ENCODE assay signal across 11 cellular contexts in genomic region chr4:112253382-112254000, GRCh38. TPM values are rescaled to one million over a fixed set of nuclear protein-coding genes. Genes with fewer than 3 reads are reported as not detected.
DNase-seq lines count a peak whose midpoint lies in the region; ATAC-seq and TF ChIP-seq lines count a peak whose summit lies in the region.
"Had no signal": no experiment of that assay in that cellular context is flagged by ENCODE, and none has a peak within 500 bp of the region (broad histone marks: within the 10 kb centered on the region; RNA-seq: fewer than 3 reads in every experiment).

No MANE protein-coding gene starts in this region.

- H2AFZ ChIP-seq in PC-9: no peak overlapping the region

- H3F3A ChIP-seq in PC-9 (ENCODE audit: insufficient read depth, low read depth): peaks cover 4% of the 10 kb centered on the region; the same call in 1 of the 2 replicates

- TF ChIP-seq EP300 in tibial nerve (IDR thresholded peaks at IDR 0.05): no peak

- TF ChIP-seq CTCF in HL-60 (IDR thresholded peaks at IDR 0.05; ENCODE audit: insufficient read depth, low read length) (no peak), tibial nerve (IDR thresholded peaks at IDR 0.05) (no peak), PC-9 (conservative IDR thresholded peaks at IDR 0.05) (no peak)

- CTCF ChIA-PET in PC-9 (lab: Charles Lee): no interaction called here

- DNase-seq in HL-60 (ENCODE audit: low read depth in 1 of 2, low spot score in 1 of 2): peak in 1 of 2 experiments; percentile 63
- peak; percentile 6 for DNase-seq in germinal center (ENCODE audit: low spot score)
- DNase-seq in NCI-H2107 treated with DMSO at 0.1 percent for 48 hours (lab: John Stamatoyannopoulos, UW; ENCODE audit: unreplicated experiment): no peak
- DNase-seq in glomerular visceral epithelial cell (ENCODE audit: extremely low spot score): no peak
- no peak for DNase-seq in tibial nerve (ENCODE audit: low spot score in 2 of 2)
- no peak for DNase-seq in PC-9
- DNase-seq: Caco-2, immature natural killer cell, NCI-H2029 treated with DMSO at 0.1 percent for 48 hours had no signal

- H3K79me2 ChIP-seq in PC-9 (ENCODE audit: low read depth): peaks cover 33% of the 10 kb centered on the region

- POLR2A ChIA-PET in PC-9 (lab: Charles Lee; ENCODE audit: unreplicated experiment): no interaction called here

- intact Hi-C loops in PC-9 (cut with micrococcal nuclease; ENCODE audit: unreplicated experiment): no loop called here

- H3K9me2 ChIP-seq in PC-9 (ENCODE audit: insufficient read depth): no peaks in the 10 kb centered on the region

- peaks cover 0 to 7% (median 2%) of the 10 kb centered on the region in 3 donors for H3K36me3 ChIP-seq in tibial nerve
- peaks cover 34% of the 10 kb centered on the region for H3K36me3 ChIP-seq in PC-9 (ENCODE audit: low read depth)

- no peaks in the 10 kb centered on the region for H3K27me3 ChIP-seq in HL-60 (ENCODE audit: insufficient read depth, poor library complexity, severe bottlenecking)
- H3K27me3 ChIP-seq in tibial nerve: no peaks in the 10 kb centered on the region
- no peaks in the 10 kb centered on the region for H3K27me3 ChIP-seq in PC-9 (ENCODE audit: insufficient read depth, low read depth)

- no peak overlapping the region for H3K4me2 ChIP-seq in PC-9

- no peak for TF ChIP-seq POLR2A in tibial nerve (IDR thresholded peaks at IDR 0.05)

- BruUV-seq in PC-9 (replicated peaks; lab: Mats Ljungman, UMichigan): no TSS peak

- WGBS in tibial nerve, 2 donors: 47 to 64% methylated on average over 2 of the region's 2 CpGs

- H3K4me3 ChIP-seq in HL-60 (replicated peaks; ENCODE audit: insufficient read depth, low read length) (no peak overlapping the region), tibial nerve (no peak overlapping the region), PC-9 (no peak overlapping the region)

- H3K27ac ChIP-seq in HL-60 (replicated peaks) (peak overlapping the region; percentile 23; the same call in 1 of the 2 replicates), tibial nerve (no peak overlapping the region), PC-9 (no peak overlapping the region)

- ATAC-seq in GM18907 (IDR thresholded peaks at IDR 0.05; ENCODE audit: unreplicated experiment): peak; percentile 90
- ATAC-seq in HG02571 (IDR thresholded peaks at IDR 0.05; ENCODE audit: unreplicated experiment): peak; percentile 78

- H3K9me3 ChIP-seq in tibial nerve: no peaks in the 10 kb centered on the region
- no peaks in the 10 kb centered on the region for H3K9me3 ChIP-seq in PC-9 (ENCODE audit: insufficient read depth, low read depth)
- H3K9me3 ChIP-seq: Caco-2 had no signal

- H3K4me1 ChIP-seq in tibial nerve (peaks cover 0 to 10% (median 0%) of the 10 kb centered on the region in 4 donors), PC-9 (replicated peaks; ENCODE audit: insufficient read depth) (no peaks in the 10 kb centered on the region)
- H3K4me1 ChIP-seq: Caco-2 had no signal

- H4K20me1 ChIP-seq in PC-9 (ENCODE audit: insufficient read depth): peaks cover 12% of the 10 kb centered on the region; the same call in 1 of the 2 replicates

RNA-seq across cellular contexts. Expression of gene AP1AR, which starts 21.9 kb away (rescaled TPM):
- total RNA-seq in tibial nerve (10 to 100 TPM; 16.8 to 20.1 (median 19.6) TPM), PC-9 (2021) (27.6 and 35.8 TPM in 2 replicates)

RNA-seq across cellular contexts. Expression of gene TIFA, which starts 32.2 kb away (rescaled TPM):
- total RNA-seq in tibial nerve: 10 to 100 TPM in 1 of 4 donors, 1 to 10 TPM in 3; 2.2 to 12.6 (median 3.7) TPM
- 12.6 and 15.6 TPM in 2 replicates for total RNA-seq in PC-9 (2021)

RNA-seq across cellular contexts. Expression of gene ALPK1, which starts 43.7 kb away (rescaled TPM):
- total RNA-seq in tibial nerve: 10 to 100 TPM; 16.5 to 38.1 (median 31.5) TPM
- total RNA-seq in PC-9 (2021): 31.0 and 35.4 TPM in 2 replicates
